Comparison of ENCODE assay signal across 10 cellular contexts in genomic region chr1:41902125-41902524, GRCh38. TPM values are rescaled to one million over a fixed set of nuclear protein-coding genes. Genes with fewer than 3 reads are reported as not detected.
A peak's percentile ranks its signal among the peaks of the same experiment; 100 is the strongest.
DNase-seq lines count a peak whose midpoint lies in the region; ATAC-seq and TF ChIP-seq lines count a peak whose summit lies in the region.
"Had no signal": no experiment of that assay in that cellular context is flagged by ENCODE, and none has a peak within 500 bp of the region (broad histone marks: within the 10 kb centered on the region; RNA-seq: fewer than 3 reads in every experiment).

No MANE protein-coding gene starts in this region.

- H3K4me3 ChIP-seq in smooth muscle cell = no peak overlapping the region
- no peak overlapping the region for H3K4me3 ChIP-seq in neuronal stem cell (ENCODE audit: low read length in 2 of 2)

- H3K14ac ChIP-seq in neuronal stem cell (ENCODE audit: low read length) = no peak overlapping the region

- no peaks in the 10 kb centered on the region for H3K79me1 ChIP-seq in neuronal stem cell (ENCODE audit: low read depth, low read length)

- H3K36me3 Mint-ChIP-seq in activated CD8-positive, alpha-beta memory T cell treated with anti-CD3 and anti-CD28 coated beads, Interleukin-2, amount 10 ng/mL, durations not matched to agents 7 days and 5 days = peaks cover 4% of the 10 kb centered on the region

- peak overlapping the region; percentile 46 for H3K4me3 Mint-ChIP-seq in activated CD8-positive, alpha-beta memory T cell treated with anti-CD3 and anti-CD28 coated beads, Interleukin-2, amount 10 ng/mL, durations not matched to agents 7 days and 5 days
- H3K4me3 Mint-ChIP-seq: nephron had no signal

- H3K9me3 Mint-ChIP-seq in activated CD8-positive, alpha-beta memory T cell treated with anti-CD3 and anti-CD28 coated beads, Interleukin-2, amount 10 ng/mL, durations not matched to agents 7 days and 5 days (ENCODE audit: low read depth) = no peaks in the 10 kb centered on the region
- H3K9me3 Mint-ChIP-seq: nephron had no signal

- no peaks in the 10 kb centered on the region for H4K20me1 ChIP-seq in smooth muscle cell (ENCODE audit: low read depth)

- peaks cover 17% of the 10 kb centered on the region for H3K4me1 ChIP-seq in smooth muscle cell (ENCODE audit: low read depth)
- H3K4me1 ChIP-seq in neuronal stem cell (ENCODE audit: control insufficient read depth in 2 of 2, insufficient read depth in 1 of 2, low read depth in 1 of 2, low read length in 2 of 2) = peaks cover 10 to 21% of the 10 kb centered on the region in 2 donors

- 4% methylated on average over 3 of the region's 3 CpGs for WGBS in smooth muscle cell (ENCODE audit: low lambda C conversion rate)
- no CpG with 5 or more reads among the region's 3 CpGs for WGBS in neuronal stem cell (ENCODE audit: extremely low coverage in 2 of 2, insufficient read length in 2 of 2, insufficient replicate concordance in 1 of 2), 2 donors

- ATAC-seq in activated CD8-positive, alpha-beta memory T cell treated with anti-CD3 and anti-CD28 coated beads, Interleukin-2, amount 10 ng/mL, durations not matched to agents 7 days and 5 days = no peak

- no peak overlapping the region for H3K23ac ChIP-seq in neuronal stem cell (ENCODE audit: low read depth, low read length, poor library complexity)

- H3K4me2 ChIP-seq in smooth muscle cell = peak overlapping the region; percentile 77
- no peak overlapping the region for H3K4me2 ChIP-seq in neuronal stem cell (ENCODE audit: insufficient read depth, low read length, poor library complexity, severe bottlenecking)

- no peak overlapping the region for H2BK12ac ChIP-seq in neuronal stem cell (ENCODE audit: low read length)

- no peak overlapping the region for H2BK15ac ChIP-seq in neuronal stem cell (ENCODE audit: low read length)

- H3K27me3 ChIP-seq in smooth muscle cell (ENCODE audit: low read depth) (no peaks in the 10 kb centered on the region), neuronal stem cell (ENCODE audit: control insufficient read depth in 3 of 3, insufficient read depth in 3 of 3, low read depth in 1 of 3, low read length in 3 of 3) (no peaks in the 10 kb centered on the region)

- H2AK5ac ChIP-seq in neuronal stem cell (ENCODE audit: low read depth, low read length) = no peak overlapping the region

- H3K27ac Mint-ChIP-seq in activated CD8-positive, alpha-beta memory T cell treated with anti-CD3 and anti-CD28 coated beads, Interleukin-2, amount 10 ng/mL, durations not matched to agents 7 days and 5 days = peak overlapping the region; percentile 88
- H3K27ac Mint-ChIP-seq: nephron had no signal

- no peak for TF ChIP-seq CTCF in smooth muscle cell (IDR thresholded peaks at IDR 0.05; ENCODE audit: borderline replicate concordance, insufficient read depth, poor library complexity, severe bottlenecking)

- H2BK120ac ChIP-seq in neuronal stem cell (ENCODE audit: low read depth, low read length) = no peak overlapping the region

- H3K4me1 Mint-ChIP-seq in activated CD8-positive, alpha-beta memory T cell treated with anti-CD3 and anti-CD28 coated beads, Interleukin-2, amount 10 ng/mL, durations not matched to agents 7 days and 5 days = peaks cover 73% of the 10 kb centered on the region

- H3K27ac ChIP-seq in smooth muscle cell (ENCODE audit: low read depth) (peak overlapping the region; percentile 91), neuronal stem cell (replicated peaks; ENCODE audit: low read length) (no peak overlapping the region)
- H3K27ac ChIP-seq: C4-2B had no signal

- H3K18ac ChIP-seq in neuronal stem cell (ENCODE audit: low read length) = no peak overlapping the region

- no peaks in the 10 kb centered on the region for H3K27me3 Mint-ChIP-seq in activated CD8-positive, alpha-beta memory T cell treated with anti-CD3 and anti-CD28 coated beads, Interleukin-2, amount 10 ng/mL, durations not matched to agents 7 days and 5 days

- H3F3A ChIP-seq in smooth muscle cell (ENCODE audit: low read depth) = peaks cover 8% of the 10 kb centered on the region

- H3K9me3 ChIP-seq in smooth muscle cell (replicated peaks; ENCODE audit: low read depth) (no peaks in the 10 kb centered on the region), neuronal stem cell (replicated peaks in 1 of 2; ENCODE audit: control insufficient read depth in 2 of 2, insufficient read depth in 1 of 2, low read depth in 1 of 2, low read length in 2 of 2) (no peaks in the 10 kb centered on the region)

- H3K36me3 ChIP-seq in smooth muscle cell (ENCODE audit: low read depth) (no peaks in the 10 kb centered on the region), neuronal stem cell (replicated peaks in 1 of 2; ENCODE audit: control insufficient read depth in 2 of 2, insufficient read depth in 2 of 2, low read length in 2 of 2) (no peaks in the 10 kb centered on the region)

- H3K79me2 ChIP-seq in smooth muscle cell (ENCODE audit: low read depth) = no peaks in the 10 kb centered on the region

- no peak overlapping the region for H2AFZ ChIP-seq in smooth muscle cell (ENCODE audit: low read depth)
- no peak overlapping the region for H2AFZ ChIP-seq in neuronal stem cell (ENCODE audit: low read length)

- peak; percentile 39 for DNase-seq in activated CD8-positive, alpha-beta memory T cell treated with anti-CD3 and anti-CD28 coated beads, Interleukin-2, amount 10 ng/mL, durations not matched to agents 7 days and 5 days
- no peak for DNase-seq in activated CD8-positive, alpha-beta memory T cell treated with anti-CD3 and anti-CD28 coated beads, Interleukin-2, amount 50 U/mL, for 48 hours
- DNase-seq in SW480 (ENCODE audit: low spot score) (peak; percentile 67), foreskin melanocyte (peak; percentile 37), smooth muscle cell (lab: John Stamatoyannopoulos, UW; ENCODE audit: unreplicated experiment) (no peak), NCI-H2081 (lab: John Stamatoyannopoulos, UW) (no peak), neuronal stem cell (ENCODE audit: low spot score) (no peak), NCI-H2227 (lab: John Stamatoyannopoulos, UW; ENCODE audit: unreplicated experiment) (no peak)

- peak overlapping the region; percentile 29 for H3K9ac ChIP-seq in smooth muscle cell (ENCODE audit: low read depth)
- no peak overlapping the region for H3K9ac ChIP-seq in neuronal stem cell (ENCODE audit: low read depth, low read length, poor library complexity)

- no peak overlapping the region for H4K91ac ChIP-seq in neuronal stem cell (ENCODE audit: low read depth, low read length, poor library complexity)

- no peak overlapping the region for H3K4ac ChIP-seq in neuronal stem cell (ENCODE audit: low read length)

- H2BK5ac ChIP-seq in neuronal stem cell (ENCODE audit: low read length) = no peak overlapping the region

- CTCF ChIA-PET in activated CD8-positive, alpha-beta memory T cell treated with anti-CD3 and anti-CD28 coated beads, Interleukin-2, amount 10 ng/mL, durations not matched to agents 7 days and 5 days (lab: Charles Lee) = interaction anchor here (1.5 to 2.4 kb wide), 3 partner anchors 10 to 14 kb away, joined by 6 to 15 read pairs (median 12); no protein-coding TSS in a partner anchor

- no peak overlapping the region for H4K8ac ChIP-seq in neuronal stem cell (ENCODE audit: low read depth, low read length)

RNA-seq across cellular contexts. Expression of gene HIVEP3, which starts 16.6 kb away (rescaled TPM):
- total RNA-seq in activated CD8-positive, alpha-beta memory T cell treated with anti-CD3 and anti-CD28 coated beads, Interleukin-2, amount 10 ng/mL, durations not matched to agents 7 days and 5 days = 10 to 100 TPM; 15.1 to 18.1 TPM
- 1.5 and 2.1 TPM in 2 replicates for total RNA-seq in smooth muscle cell
- 6.4 and 7.2 TPM in 2 replicates for polyA plus RNA-seq in smooth muscle cell
- polyA plus RNA-seq in neuronal stem cell (2013, experiment 1 of 2) = 1.8 TPM
- 1.8 TPM for polyA plus RNA-seq in neuronal stem cell (2013, experiment 2 of 2)

Comparison
In these comparisons a context has a peak if more than half of its experiments do, and no peak if none do; other contexts are left out.
1. DNase-seq: peak in activated CD8-positive, alpha-beta memory T cell treated with anti-CD3 and anti-CD28 coated beads, Interleukin-2, amount 10 ng/mL, durations not matched to agents 7 days and 5 days (single experiment), SW480 (single experiment) and foreskin melanocyte (single experiment); none in activated CD8-positive, alpha-beta memory T cell treated with anti-CD3 and anti-CD28 coated beads, Interleukin-2, amount 50 U/mL, for 48 hours (single experiment), smooth muscle cell (single experiment), NCI-H2081 (0 of 2), neuronal stem cell (single experiment) and NCI-H2227 (single experiment).